1 cellular context compared by ENCODE assay signal in the genomic region with DNA sequence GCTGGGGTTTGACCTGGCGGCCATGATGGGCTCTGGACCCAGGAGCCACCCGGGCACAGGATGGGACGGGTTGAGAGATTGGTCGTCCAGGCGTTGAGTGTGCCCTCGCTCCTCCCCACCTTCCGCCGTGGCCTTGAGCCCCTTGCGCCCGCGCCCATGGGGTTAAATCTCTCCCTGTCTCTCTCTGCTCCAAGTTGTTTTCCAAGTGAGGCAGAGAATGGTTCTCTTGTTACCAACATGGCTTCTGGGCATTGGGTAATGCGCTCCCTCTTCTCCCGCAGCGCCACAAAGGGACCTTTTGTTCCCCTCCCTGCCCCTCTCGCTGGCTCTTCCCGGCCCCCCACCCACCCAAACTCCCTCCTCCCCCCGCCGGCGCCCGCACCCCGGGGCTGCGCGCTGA.
TF ChIP-seq lines count a peak whose summit lies in the region.

No MANE protein-coding gene starts in this region.

TF ChIP-seq in IMR-90, 13 proteins besides CTCF, POLR2A, EP300 and RAD21:
- no peak for TF ChIP-seq CEBPB (IDR thresholded peaks at IDR 0.05; ENCODE audit: low read depth, low read length)
- TF ChIP-seq FOS (IDR thresholded peaks at IDR 0.05; ENCODE audit: low read depth, low read length): no peak
- TF ChIP-seq MAFK (IDR thresholded peaks at IDR 0.05; ENCODE audit: low read depth, low read length): no peak
- no peak for TF ChIP-seq MAZ (IDR thresholded peaks at IDR 0.05; ENCODE audit: borderline replicate concordance, low read depth, low read length)
- no peak for TF ChIP-seq MXI1 (IDR thresholded peaks at IDR 0.05; ENCODE audit: borderline replicate concordance, low read depth, low read length)
- no peak for TF ChIP-seq ELK1 (IDR thresholded peaks at IDR 0.05; ENCODE audit: borderline replicate concordance, low read depth, low read length)
- TF ChIP-seq SMC3 (IDR thresholded peaks at IDR 0.05; ENCODE audit: low read depth, low read length): no peak
- no peak for TF ChIP-seq CHD1 (IDR thresholded peaks at IDR 0.05; ENCODE audit: low read depth, low read length)
- TF ChIP-seq RFX5 (IDR thresholded peaks at IDR 0.05; ENCODE audit: low read depth, low read length): no peak
- no peak for TF ChIP-seq RCOR1 (IDR thresholded peaks at IDR 0.05; ENCODE audit: insufficient replicate concordance, low read length)
- TF ChIP-seq NFE2L2 (IDR thresholded peaks at IDR 0.05; ENCODE audit: low read depth, low read length): no peak
- TF ChIP-seq BHLHE40 (IDR thresholded peaks at IDR 0.05; ENCODE audit: low read depth, low read length): no peak
- TF ChIP-seq USF2 (IDR thresholded peaks at IDR 0.05; ENCODE audit: low read depth, low read length): no peak
